In genomic region chr18:3392467-3392855, GRCh38 we compare ENCODE assay signal across 34 cellular contexts.
"Had no signal": no experiment of that assay in that cellular context is flagged by ENCODE, and none has a peak within 500 bp of the region (broad histone marks: within the 10 kb centered on the region; RNA-seq: fewer than 3 reads in every experiment).

No MANE protein-coding gene starts in this region.

- ATAC-seq: activated CD8-positive, alpha-beta memory T cell treated with anti-CD3 and anti-CD28 coated beads, Interleukin-2, amount 10 ng/mL, durations not matched to agents 7 days and 5 days; activated CD8-positive, alpha-beta T cell treated with anti-CD3 and anti-CD28 coated beads, Interleukin-2, amount 10 ng/mL, durations not matched to agents 7 days and 5 days; activated naive CD8-positive, alpha-beta T cell treated with anti-CD3 and anti-CD28 coated beads, Interleukin-2, amount 50 U/mL, for 24 hours had no signal

- H3K27me3 Mint-ChIP-seq: activated B cell treated with CpG ODN at 0.5 μM for 24 hours; activated CD4-positive, alpha-beta T cell treated with anti-CD3 and anti-CD28 coated beads, Interleukin-2, amount 10 ng/mL, durations not matched to agents 7 days and 5 days; activated CD8-positive, alpha-beta memory T cell treated with anti-CD3 and anti-CD28 coated beads, Interleukin-2, amount 10 ng/mL, durations not matched to agents 7 days and 5 days; activated naive CD4-positive, alpha-beta T cell treated with anti-CD3 and anti-CD28 coated beads, Interleukin-2, amount 10 ng/mL, durations not matched to agents 7 days and 5 days; activated naive CD4-positive, alpha-beta T cell treated with anti-CD3 and anti-CD28 coated beads, Interleukin-2, amount 50 U/mL, for 24 hours; activated naive CD8-positive, alpha-beta T cell; activated naive CD8-positive, alpha-beta T cell treated with anti-CD3 and anti-CD28 coated beads, Interleukin-2, amount 50 U/mL, for 24 hours; activated T-cell treated with anti-CD3 and anti-CD28 coated beads, Interleukin-2, amount 50 U/mL, for 24 hours had no signal

- H3K27ac Mint-ChIP-seq: activated B cell treated with CpG ODN at 0.5 μM for 24 hours; activated CD4-positive, alpha-beta memory T cell treated with anti-CD3 and anti-CD28 coated beads, Interleukin-2, amount 10 ng/mL, durations not matched to agents 7 days and 5 days; activated CD4-positive, alpha-beta T cell treated with anti-CD3 and anti-CD28 coated beads, Interleukin-2, amount 10 ng/mL, durations not matched to agents 7 days and 5 days; activated CD8-positive, alpha-beta memory T cell treated with anti-CD3 and anti-CD28 coated beads, Interleukin-2, amount 10 ng/mL, durations not matched to agents 7 days and 5 days; activated CD8-positive, alpha-beta T cell treated with anti-CD3 and anti-CD28 coated beads, Interleukin-2, amount 10 ng/mL, durations not matched to agents 7 days and 5 days; activated naive CD4-positive, alpha-beta T cell treated with anti-CD3 and anti-CD28 coated beads, Interleukin-2, amount 10 ng/mL, durations not matched to agents 7 days and 5 days; activated naive CD4-positive, alpha-beta T cell treated with anti-CD3 and anti-CD28 coated beads, Interleukin-2, amount 50 U/mL, for 24 hours; activated naive CD8-positive, alpha-beta T cell; activated naive CD8-positive, alpha-beta T cell treated with anti-CD3 and anti-CD28 coated beads, Interleukin-2, amount 10 ng/mL, durations not matched to agents 7 days and 5 days; activated naive CD8-positive, alpha-beta T cell treated with anti-CD3 and anti-CD28 coated beads, Interleukin-2, amount 50 U/mL, for 24 hours; activated T-cell treated with anti-CD3 and anti-CD28 coated beads, Interleukin-2, amount 50 U/mL, for 24 hours; activated T-helper 2 cell treated with anti-CD3 and anti-CD28 coated beads, Interferon-gamma antibody, Interleukin-2, Interleukin-4, amounts not matched to agents 10 μg/mL and 5 μg/mL and 100 μg/mL, durations not matched to agents 14 hours and 24 hours and 36 hours; brain; T-helper 1 cell treated with Interleukin-12 subunit alpha and Interleukin-12 subunit beta and Interleukin-4 antibody, amounts not matched to agents 30 μg/mL and 1 μg/mL, for 36 hours; T-helper 2 cell treated with Interferon-gamma antibody and Interleukin-4, amounts not matched to agents 5 μg/mL and 100 μg/mL, for 36 hours had no signal

- H3K4me3 Mint-ChIP-seq: activated B cell treated with CpG ODN at 0.5 μM for 24 hours; activated CD4-positive, alpha-beta memory T cell treated with anti-CD3 and anti-CD28 coated beads, Interleukin-2, amount 10 ng/mL, durations not matched to agents 7 days and 5 days; activated CD4-positive, alpha-beta T cell treated with anti-CD3 and anti-CD28 coated beads, Interleukin-2, amount 10 ng/mL, durations not matched to agents 7 days and 5 days; activated CD8-positive, alpha-beta memory T cell treated with anti-CD3 and anti-CD28 coated beads, Interleukin-2, amount 10 ng/mL, durations not matched to agents 7 days and 5 days; activated CD8-positive, alpha-beta T cell treated with anti-CD3 and anti-CD28 coated beads, Interleukin-2, amount 10 ng/mL, durations not matched to agents 7 days and 5 days; activated naive CD4-positive, alpha-beta T cell treated with anti-CD3 and anti-CD28 coated beads, Interleukin-2, amount 10 ng/mL, durations not matched to agents 7 days and 5 days; activated naive CD4-positive, alpha-beta T cell treated with anti-CD3 and anti-CD28 coated beads, Interleukin-2, amount 50 U/mL, for 24 hours; activated naive CD8-positive, alpha-beta T cell; activated naive CD8-positive, alpha-beta T cell treated with anti-CD3 and anti-CD28 coated beads, Interleukin-2, amount 10 ng/mL, durations not matched to agents 7 days and 5 days; activated naive CD8-positive, alpha-beta T cell treated with anti-CD3 and anti-CD28 coated beads, Interleukin-2, amount 50 U/mL, for 24 hours; activated T-cell treated with anti-CD3 and anti-CD28 coated beads, Interleukin-2, amount 50 U/mL, for 24 hours; brain; central memory CD8-positive, alpha-beta T cell; T-helper 1 cell treated with Interleukin-12 subunit alpha and Interleukin-12 subunit beta and Interleukin-4 antibody, amounts not matched to agents 30 μg/mL and 1 μg/mL, for 36 hours; T-helper 2 cell treated with Interferon-gamma antibody and Interleukin-4, amounts not matched to agents 5 μg/mL and 100 μg/mL, for 36 hours had no signal

- DNase-seq: activated B cell treated with CpG ODN at 0.5 μM for 24 hours; activated CD4-positive, alpha-beta memory T cell treated with anti-CD3 and anti-CD28 coated beads, Interleukin-2, amount 10 ng/mL, durations not matched to agents 7 days and 5 days; activated CD4-positive, alpha-beta T cell treated with anti-CD3 and anti-CD28 coated beads for 48 hours; activated CD4-positive, alpha-beta T cell treated with anti-CD3 and anti-CD28 coated beads, Interleukin-2, amount 10 ng/mL, durations not matched to agents 7 days and 5 days; activated CD4-positive, alpha-beta T cell treated with anti-CD3 and anti-CD28 coated beads, Interleukin-2, amount 50 U/mL, for 48 hours; activated CD4-positive, CD25-positive, alpha-beta regulatory T cell treated with anti-CD3 and anti-CD28 coated beads, Interleukin-2, amount 50 U/mL, for 72 hours; activated CD8-positive, alpha-beta memory T cell treated with anti-CD3 and anti-CD28 coated beads for 24 hours; activated CD8-positive, alpha-beta memory T cell treated with anti-CD3 and anti-CD28 coated beads, Interleukin-2, amount 10 ng/mL, durations not matched to agents 7 days and 5 days; activated CD8-positive, alpha-beta memory T cell treated with anti-CD3 and anti-CD28 coated beads, Interleukin-2, amount 50 U/mL, for 48 hours; activated CD8-positive, alpha-beta T cell treated with anti-CD3 and anti-CD28 coated beads, Interleukin-2, amount 10 ng/mL, durations not matched to agents 7 days and 5 days; activated effector memory CD4-positive, alpha-beta T cell treated with Interleukin-2 at 50 U/mL for 16 hours; activated gamma-delta T cell; activated naive CD4-positive, alpha-beta T cell treated with anti-CD3 and anti-CD28 coated beads, Interleukin-2, amount 10 ng/mL, durations not matched to agents 7 days and 5 days; activated naive CD4-positive, alpha-beta T cell treated with Interleukin-2 at 50 U/mL for 16 hours; activated naive CD8-positive, alpha-beta T cell treated with anti-CD3 and anti-CD28 coated beads, Interleukin-2, amount 10 ng/mL, durations not matched to agents 7 days and 5 days; activated naive CD8-positive, alpha-beta T cell treated with anti-CD3 and anti-CD28 coated beads, Interleukin-2, amount 50 U/mL, for 24 hours; activated T-cell treated with anti-CD3 and anti-CD28 coated beads, Interleukin-2, amount 50 U/mL, for 24 hours; activated T-cell treated with anti-CD3 and anti-CD28 coated beads, Interleukin-2, amount 50 U/mL, for 48 hours; amygdala; anterior cingulate cortex; caudate nucleus; cerebellar nuclear complex; T-helper 2 cell; T-helper 9 cell; WERI-Rb-1 had no signal

- H3K4me1 ChIP-seq: ascending aorta had no signal

- H3K36me3 ChIP-seq: ascending aorta, cardiac muscle cell, WERI-Rb-1 had no signal

- H3K27me3 ChIP-seq: ascending aorta, cardiac muscle cell had no signal

- H3K27ac ChIP-seq: ascending aorta, cardiac muscle cell, WERI-Rb-1 had no signal

- H3K4me1 Mint-ChIP-seq: activated B cell treated with CpG ODN at 0.5 μM for 24 hours; activated CD4-positive, alpha-beta memory T cell treated with anti-CD3 and anti-CD28 coated beads, Interleukin-2, amount 10 ng/mL, durations not matched to agents 7 days and 5 days; activated CD4-positive, alpha-beta T cell treated with anti-CD3 and anti-CD28 coated beads, Interleukin-2, amount 10 ng/mL, durations not matched to agents 7 days and 5 days; activated CD8-positive, alpha-beta memory T cell treated with anti-CD3 and anti-CD28 coated beads, Interleukin-2, amount 10 ng/mL, durations not matched to agents 7 days and 5 days; activated naive CD4-positive, alpha-beta T cell treated with anti-CD3 and anti-CD28 coated beads, Interleukin-2, amount 10 ng/mL, durations not matched to agents 7 days and 5 days; activated naive CD4-positive, alpha-beta T cell treated with anti-CD3 and anti-CD28 coated beads, Interleukin-2, amount 50 U/mL, for 24 hours; activated naive CD8-positive, alpha-beta T cell treated with anti-CD3 and anti-CD28 coated beads, Interleukin-2, amount 10 ng/mL, durations not matched to agents 7 days and 5 days; activated naive CD8-positive, alpha-beta T cell treated with anti-CD3 and anti-CD28 coated beads, Interleukin-2, amount 50 U/mL, for 24 hours; brain; central memory CD8-positive, alpha-beta T cell had no signal

- H3K36me3 Mint-ChIP-seq: activated CD8-positive, alpha-beta memory T cell treated with anti-CD3 and anti-CD28 coated beads, Interleukin-2, amount 10 ng/mL, durations not matched to agents 7 days and 5 days; activated naive CD4-positive, alpha-beta T cell treated with anti-CD3 and anti-CD28 coated beads, Interleukin-2, amount 10 ng/mL, durations not matched to agents 7 days and 5 days; activated naive CD8-positive, alpha-beta T cell treated with anti-CD3 and anti-CD28 coated beads, Interleukin-2, amount 10 ng/mL, durations not matched to agents 7 days and 5 days; brain had no signal

- H3K4me3 ChIP-seq: ascending aorta, cardiac muscle cell had no signal
